2 cellular contexts compared by ENCODE assay signal in the genomic region with DNA sequence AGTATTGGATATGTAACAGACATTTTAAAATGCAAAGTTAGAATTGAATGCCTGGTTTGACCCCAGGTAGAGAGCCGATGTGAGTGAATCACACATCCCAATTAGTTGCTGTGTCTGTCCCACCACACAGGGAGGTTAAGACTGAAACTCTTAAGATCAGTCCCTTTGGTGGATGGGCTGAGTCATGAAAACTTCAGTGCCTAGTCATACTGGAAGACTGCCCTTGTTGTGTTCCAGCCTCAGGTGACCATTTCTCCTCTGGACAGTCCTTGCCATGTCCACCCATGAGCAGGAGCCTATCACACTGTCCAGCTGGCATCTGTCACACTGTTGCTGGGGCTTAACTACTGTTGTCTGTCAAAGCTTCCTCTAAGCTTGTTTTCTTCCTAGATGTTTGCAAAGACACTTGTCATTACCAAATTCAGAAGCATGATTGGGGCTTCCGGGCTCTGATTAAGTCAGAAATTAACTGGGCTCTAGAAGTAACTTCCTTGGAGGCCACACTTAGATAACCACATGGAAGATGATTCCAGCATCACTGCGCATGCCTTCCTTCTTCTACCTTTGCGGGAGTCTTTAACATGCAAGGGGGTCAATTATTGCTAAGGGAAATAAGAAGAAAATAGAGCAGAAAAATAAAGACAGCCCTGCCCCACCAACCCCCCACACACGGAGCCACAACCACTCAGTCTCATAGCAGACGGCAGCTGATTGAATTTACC.
TF ChIP-seq lines count a peak whose summit lies in the region.

No MANE protein-coding gene starts in this region.

TF ChIP-seq in IMR-90, 13 proteins besides CTCF, POLR2A, EP300 and RAD21:
- TF ChIP-seq FOS (IDR thresholded peaks at IDR 0.05; ENCODE audit: low read depth, low read length) (no peak), MXI1 (IDR thresholded peaks at IDR 0.05; ENCODE audit: borderline replicate concordance, low read depth, low read length) (no peak), CHD1 (IDR thresholded peaks at IDR 0.05; ENCODE audit: low read depth, low read length) (no peak), BHLHE40 (IDR thresholded peaks at IDR 0.05; ENCODE audit: low read depth, low read length) (no peak), CEBPB (IDR thresholded peaks at IDR 0.05; ENCODE audit: low read depth, low read length) (no peak), RFX5 (IDR thresholded peaks at IDR 0.05; ENCODE audit: low read depth, low read length) (no peak), MAZ (IDR thresholded peaks at IDR 0.05; ENCODE audit: borderline replicate concordance, low read depth, low read length) (no peak), MAFK (IDR thresholded peaks at IDR 0.05; ENCODE audit: low read depth, low read length) (no peak), NFE2L2 (IDR thresholded peaks at IDR 0.05; ENCODE audit: low read depth, low read length) (no peak), ELK1 (IDR thresholded peaks at IDR 0.05; ENCODE audit: borderline replicate concordance, low read depth, low read length) (no peak), SMC3 (IDR thresholded peaks at IDR 0.05; ENCODE audit: low read depth, low read length) (no peak), RCOR1 (IDR thresholded peaks at IDR 0.05; ENCODE audit: insufficient replicate concordance, low read length) (no peak)
- TF ChIP-seq, protein P1, sequence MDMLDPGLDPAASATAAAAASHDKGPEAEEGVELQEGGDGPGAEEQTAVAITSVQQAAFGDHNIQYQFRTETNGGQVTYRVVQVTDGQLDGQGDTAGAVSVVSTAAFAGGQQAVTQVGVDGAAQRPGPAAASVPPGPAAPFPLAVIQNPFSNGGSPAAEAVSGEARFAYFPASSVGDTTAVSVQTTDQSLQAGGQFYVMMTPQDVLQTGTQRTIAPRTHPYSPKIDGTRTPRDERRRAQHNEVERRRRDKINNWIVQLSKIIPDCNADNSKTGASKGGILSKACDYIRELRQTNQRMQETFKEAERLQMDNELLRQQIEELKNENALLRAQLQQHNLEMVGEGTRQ (IDR thresholded peaks at IDR 0.05; ENCODE audit: low read depth, low read length) = no peak

TF ChIP-seq in K562, 482 proteins besides CTCF, POLR2A, EP300 and RAD21:
- TF ChIP-seq C11orf30 (IDR thresholded peaks at IDR 0.05; ENCODE audit: low read depth) (peak; percentile 74), MAFG (tag; conservative IDR thresholded peaks at IDR 0.05) (peak; percentile 79), ZBTB1 (CRISPR knock-in tag; IDR thresholded peaks at IDR 0.05; ENCODE audit: borderline replicate concordance, low read depth) (no peak), BHLHE40 (IDR thresholded peaks at IDR 0.05; ENCODE audit: low read length) (peak; percentile 50; the same call in 1 of the 2 replicates), ZBTB9 (CRISPR knock-in tag; IDR thresholded peaks at IDR 0.05) (0 out of 2 replicates have a peak, but pooled peaks have one; percentile 40), ZNF639 (CRISPR knock-in tag; conservative IDR thresholded peaks at IDR 0.05 in 1 of 2, IDR thresholded peaks at IDR 0.05 in 1 of 2) (0 out of 4 replicates have a peak, but pooled peaks of 1 of the 2 experiments have one; percentile 44), JUND (IDR thresholded peaks at IDR 0.05; ENCODE audit: borderline replicate concordance, low read depth, low read length) (0 out of 2 replicates have a peak, but pooled peaks have one; percentile 16), JUND (tag; IDR thresholded peaks at IDR 0.05; ENCODE audit: borderline replicate concordance, low read depth, low read length) (0 out of 3 replicates have a peak, but pooled peaks have one; percentile 36), BACH1 (tag; IDR thresholded peaks at IDR 0.05) (peak; percentile 84; the same call in 1 of the 2 replicates), FOXK2 (conservative IDR thresholded peaks at IDR 0.05 in 1 of 2, IDR thresholded peaks at IDR 0.05 in 1 of 2; ENCODE audit: low read depth in 2 of 2) (peak; percentile 47 to 56; a peak in 2 of 4 replicates), SMARCA4 (IDR thresholded peaks at IDR 0.05) (no peak), MITF (IDR thresholded peaks at IDR 0.05) (no peak), KAT2B (IDR thresholded peaks at IDR 0.05; ENCODE audit: low read depth, low read length) (no peak), UBTF (IDR thresholded peaks at IDR 0.05; ENCODE audit: borderline replicate concordance in 1 of 2, low read depth in 2 of 2, low read length in 2 of 2) (no peak), NRF1 (conservative IDR thresholded peaks at IDR 0.05 in 1 of 2, IDR thresholded peaks at IDR 0.05 in 1 of 2) (peak; percentile 60 to 64; a peak in 3 of 4 replicates), MEIS2 (IDR thresholded peaks at IDR 0.05; ENCODE audit: partially characterized antibody) (peak; percentile 6), NFE2 (IDR thresholded peaks at IDR 0.05; ENCODE audit: low read depth) (peak; percentile 64), ZNF347 (CRISPR knock-in tag; IDR thresholded peaks at IDR 0.05; ENCODE audit: low read depth) (no peak), PYGO2 (tag; IDR thresholded peaks at IDR 0.05) (no peak), TCF3 (CRISPR knock-in tag; IDR thresholded peaks at IDR 0.05) (peak; percentile 17; the same call in 1 of the 2 replicates), MAFK (IDR thresholded peaks at IDR 0.05; ENCODE audit: low read length) (peak; percentile 76), ZNF316 (IDR thresholded peaks at IDR 0.05) (peak; percentile 79), NCOA2 (IDR thresholded peaks at IDR 0.05; ENCODE audit: partially characterized antibody in 2 of 2) (no peak), GMEB1 (CRISPR knock-in tag; IDR thresholded peaks at IDR 0.05) (no peak), MAFF (IDR thresholded peaks at IDR 0.05; ENCODE audit: low read length) (peak; percentile 43; the same call in 1 of the 2 replicates), FOSL1 (tag; conservative IDR thresholded peaks at IDR 0.05) (peak; percentile 73), ZSCAN29 (IDR thresholded peaks at IDR 0.05) (no peak), COPS2 (conservative IDR thresholded peaks at IDR 0.05) (no peak)
- TF ChIP-seq, protein P2, sequence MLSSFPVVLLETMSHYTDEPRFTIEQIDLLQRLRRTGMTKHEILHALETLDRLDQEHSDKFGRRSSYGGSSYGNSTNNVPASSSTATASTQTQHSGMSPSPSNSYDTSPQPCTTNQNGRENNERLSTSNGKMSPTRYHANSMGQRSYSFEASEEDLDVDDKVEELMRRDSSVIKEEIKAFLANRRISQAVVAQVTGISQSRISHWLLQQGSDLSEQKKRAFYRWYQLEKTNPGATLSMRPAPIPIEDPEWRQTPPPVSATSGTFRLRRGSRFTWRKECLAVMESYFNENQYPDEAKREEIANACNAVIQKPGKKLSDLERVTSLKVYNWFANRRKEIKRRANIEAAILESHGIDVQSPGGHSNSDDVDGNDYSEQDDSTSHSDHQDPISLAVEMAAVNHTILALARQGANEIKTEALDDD (IDR thresholded peaks at IDR 0.05) = peak; percentile 48
- TF ChIP-seq, protein P3, sequence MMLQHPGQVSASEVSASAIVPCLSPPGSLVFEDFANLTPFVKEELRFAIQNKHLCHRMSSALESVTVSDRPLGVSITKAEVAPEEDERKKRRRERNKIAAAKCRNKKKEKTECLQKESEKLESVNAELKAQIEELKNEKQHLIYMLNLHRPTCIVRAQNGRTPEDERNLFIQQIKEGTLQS (IDR thresholded peaks at IDR 0.05) = peak; percentile 28; the same call in 1 of the 2 replicates
- TF ChIP-seq, protein P3 (CRISPR knock-in tag; conservative IDR thresholded peaks at IDR 0.05) = no peak
- TF ChIP-seq, protein P4, sequence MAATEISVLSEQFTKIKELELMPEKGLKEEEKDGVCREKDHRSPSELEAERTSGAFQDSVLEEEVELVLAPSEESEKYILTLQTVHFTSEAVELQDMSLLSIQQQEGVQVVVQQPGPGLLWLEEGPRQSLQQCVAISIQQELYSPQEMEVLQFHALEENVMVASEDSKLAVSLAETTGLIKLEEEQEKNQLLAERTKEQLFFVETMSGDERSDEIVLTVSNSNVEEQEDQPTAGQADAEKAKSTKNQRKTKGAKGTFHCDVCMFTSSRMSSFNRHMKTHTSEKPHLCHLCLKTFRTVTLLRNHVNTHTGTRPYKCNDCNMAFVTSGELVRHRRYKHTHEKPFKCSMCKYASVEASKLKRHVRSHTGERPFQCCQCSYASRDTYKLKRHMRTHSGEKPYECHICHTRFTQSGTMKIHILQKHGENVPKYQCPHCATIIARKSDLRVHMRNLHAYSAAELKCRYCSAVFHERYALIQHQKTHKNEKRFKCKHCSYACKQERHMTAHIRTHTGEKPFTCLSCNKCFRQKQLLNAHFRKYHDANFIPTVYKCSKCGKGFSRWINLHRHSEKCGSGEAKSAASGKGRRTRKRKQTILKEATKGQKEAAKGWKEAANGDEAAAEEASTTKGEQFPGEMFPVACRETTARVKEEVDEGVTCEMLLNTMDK (IDR thresholded peaks at IDR 0.05; ENCODE audit: borderline replicate concordance, insufficient read depth, low read depth, low read length, poor library complexity, severe bottlenecking) = no peak
